ENCODE assay signal across 8 cellular contexts in the genomic region with DNA sequence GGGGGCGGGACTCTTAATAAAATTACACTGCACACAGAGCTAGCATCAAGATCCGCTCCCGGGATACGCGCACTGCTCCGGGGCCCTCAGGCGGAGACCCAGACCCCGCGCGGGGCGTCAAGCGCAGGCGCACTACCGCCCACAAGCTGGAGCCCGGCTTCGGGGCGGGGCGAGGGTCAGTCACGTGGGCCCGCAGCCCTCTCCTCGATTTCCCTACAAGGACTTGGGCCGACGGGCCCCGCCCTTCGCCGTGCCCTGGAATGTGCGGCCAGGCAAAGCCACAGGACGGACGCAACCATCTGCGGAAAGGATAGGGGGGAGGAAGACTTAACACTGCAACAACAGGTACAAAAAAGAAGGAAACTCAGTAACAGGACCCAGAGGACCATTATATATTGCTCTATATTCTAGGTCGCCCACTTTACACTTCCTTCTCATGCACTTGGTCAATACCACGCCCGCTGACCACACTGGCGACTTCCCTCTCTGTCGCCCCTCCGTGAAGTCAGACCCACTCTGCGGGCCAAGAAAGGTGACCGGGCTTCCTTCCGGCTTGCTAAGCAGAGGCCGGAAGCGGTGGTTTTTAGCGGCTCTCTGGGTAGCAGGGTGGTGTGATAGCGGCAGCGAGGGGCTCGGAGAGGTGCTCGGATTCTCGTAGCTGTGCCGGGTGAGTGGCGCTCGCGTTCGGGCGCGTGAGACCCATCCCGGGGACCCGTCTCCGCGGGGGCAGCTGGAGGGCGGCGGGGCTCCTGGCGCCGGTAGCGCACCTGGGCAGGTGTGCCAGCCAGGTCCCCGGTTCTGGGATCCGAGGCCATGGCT. TPM values are rescaled to one million over a fixed set of nuclear protein-coding genes. Genes with fewer than 3 reads are reported as not detected.
DNase-seq lines count a peak whose midpoint lies in the region; ATAC-seq and TF ChIP-seq lines count a peak whose summit lies in the region.

A gene (plus strand): TSS at position 559 of the 819 bp plus-strand sequence. CDS start 5,447 bp downstream, outside the sequence.

- H3K27me3 ChIP-seq in PC-3 (ENCODE audit: low read length), result no peaks in the 10 kb centered on the region

- peak within 1 kb of the TSS; percentile 88 for H2AFZ ChIP-seq in PC-3 (ENCODE audit: low read length)

- peaks cover 13% of the 10 kb centered on the region for H4K20me1 ChIP-seq in PC-3 (ENCODE audit: low read length)

- no peak for TF ChIP-seq RAD21 in Ishikawa (IDR thresholded peaks at IDR 0.05; ENCODE audit: low read depth)

- intact Hi-C loops in PC-3 (cut with micrococcal nuclease), result loop anchor here (1.0 to 2.0 kb wide), 2 partner anchors 14 to 591 kb away; no protein-coding TSS in a partner anchor
- intact Hi-C loops in mucosa of descending colon (cut with DNase I, micrococcal nuclease), result loop anchor here (5.0 to 10.0 kb wide), 3 partner anchors 93 to 315 kb away; no protein-coding TSS in a partner anchor

- POLR2A ChIA-PET in PC-3 (lab: Charles Lee; ENCODE audit: unreplicated experiment), result interaction anchor here (0.5 to 2.4 kb wide), 10 partner anchors 7 to 356 kb away, joined by 3 to 10 read pairs (median 4); no protein-coding TSS in a partner anchor

- ATAC-seq in GM21576 (IDR thresholded peaks at IDR 0.05; ENCODE audit: unreplicated experiment) (peak; percentile 74), PC-3 (peak; percentile 74), mucosa of descending colon (peak; percentile 90)

- BruUV-seq in PC-3 (replicated peaks; lab: Mats Ljungman, UMichigan), result no TSS peak

- H3K4me1 ChIP-seq in PC-3 (ENCODE audit: insufficient read depth, low read length), result peaks cover 36% of the 10 kb centered on the region
- peaks cover 22% of the 10 kb centered on the region for H3K4me1 ChIP-seq in mucosa of descending colon (ENCODE audit: low read depth)

- TF ChIP-seq CTCF in PC-3 (conservative IDR thresholded peaks at IDR 0.05; ENCODE audit: low read depth, low read length) (no peak), epithelial cell of esophagus (IDR thresholded peaks at IDR 0.05; ENCODE audit: insufficient read depth, low read depth, low read length, missing control alignments) (no peak), mucosa of descending colon (IDR thresholded peaks at IDR 0.05) (no peak)

- 0 out of 2 replicates have a peak, but pooled peaks cover 4% of the 10 kb centered on the region for H3K36me3 ChIP-seq in PC-3 (ENCODE audit: low read depth, low read length)
- no peaks in the 10 kb centered on the region for H3K36me3 ChIP-seq in mucosa of descending colon (ENCODE audit: low read depth)

- peak within 1 kb of the TSS; percentile 95 for H3K4me2 ChIP-seq in PC-3 (ENCODE audit: low read length)

- H3F3A ChIP-seq in PC-3 (ENCODE audit: low read length, unreplicated experiment), result no peaks in the 10 kb centered on the region

- peaks cover 59% of the 10 kb centered on the region for H3K79me2 ChIP-seq in PC-3 (ENCODE audit: low read length)

- H3K27ac ChIP-seq in PC-3 (ENCODE audit: low read length), result peak within 1 kb of the TSS; percentile 79

- no peaks in the 10 kb centered on the region for H3K9me2 ChIP-seq in PC-3 (replicated peaks; ENCODE audit: low read length)

- H3K9ac ChIP-seq in PC-3 (ENCODE audit: low read length), result peak within 1 kb of the TSS; percentile 92

- TF ChIP-seq EP300 in Ishikawa (IDR thresholded peaks at IDR 0.05; ENCODE audit: borderline replicate concordance), result peak; percentile 63; the same call in 1 of the 2 replicates

- DNase-seq in DMS114 treated with DMSO at 0.1 percent for 48 hours (lab: John Stamatoyannopoulos, UW; ENCODE audit: unreplicated experiment) (peak; percentile 95), PC-3 (peak; percentile 98), activated T-cell treated with anti-CD3 and anti-CD28 coated beads for 48 hours (ENCODE audit: low read depth) (peak; percentile 97), epithelial cell of esophagus (ENCODE audit: low read depth) (peak; percentile 99), mucosa of descending colon (peak; percentile 98 to 99 (median 99))
- DNase-seq in stimulated activated CD8-positive, alpha-beta memory T cell treated with anti-CD3 and anti-CD28 coated beads, Interleukin-4, amount 100 ng/mL, for 24 hours (ENCODE audit: low read depth), result peak; percentile 94

- CTCF ChIA-PET in PC-3 (lab: Charles Lee), result interaction anchor here (1.0 to 1.1 kb wide), 2 partner anchors 96 to 481 kb away, joined by 3 to 5 read pairs; no protein-coding TSS in a partner anchor

- H3K9me3 ChIP-seq in PC-3 (ENCODE audit: low read length) (no peaks in the 10 kb centered on the region), mucosa of descending colon (no peaks in the 10 kb centered on the region)

- H3K4me3 ChIP-seq in PC-3 (ENCODE audit: low read length) (peak within 1 kb of the TSS; percentile 92), epithelial cell of esophagus (ENCODE audit: low read length) (peak within 1 kb of the TSS; percentile 86), mucosa of descending colon (peak within 1 kb of the TSS; percentile 99)

TF ChIP-seq in Ishikawa, 13 proteins besides CTCF, POLR2A, EP300 and RAD21:
- TF ChIP-seq CEBPB (IDR thresholded peaks at IDR 0.05), result no peak
- TF ChIP-seq ZBTB7A (IDR thresholded peaks at IDR 0.05; ENCODE audit: low read depth), result 0 out of 2 replicates have a peak, but pooled peaks have one; percentile 58
- TF ChIP-seq TCF12 (IDR thresholded peaks at IDR 0.05; ENCODE audit: low read depth), result no peak; the same call in none of the 2 replicates
- TF ChIP-seq TAF1 (IDR thresholded peaks at IDR 0.05; ENCODE audit: low read depth), result peak; percentile 98
- peak; percentile 43; the same call in 1 of the 2 replicates for TF ChIP-seq CREB1 (IDR thresholded peaks at IDR 0.05; ENCODE audit: low read depth)
- peak; percentile 97 for TF ChIP-seq TEAD4 (IDR thresholded peaks at IDR 0.05)
- TF ChIP-seq NFIC (IDR thresholded peaks at IDR 0.05), result peak; percentile 73
- TF ChIP-seq, protein P1, sequence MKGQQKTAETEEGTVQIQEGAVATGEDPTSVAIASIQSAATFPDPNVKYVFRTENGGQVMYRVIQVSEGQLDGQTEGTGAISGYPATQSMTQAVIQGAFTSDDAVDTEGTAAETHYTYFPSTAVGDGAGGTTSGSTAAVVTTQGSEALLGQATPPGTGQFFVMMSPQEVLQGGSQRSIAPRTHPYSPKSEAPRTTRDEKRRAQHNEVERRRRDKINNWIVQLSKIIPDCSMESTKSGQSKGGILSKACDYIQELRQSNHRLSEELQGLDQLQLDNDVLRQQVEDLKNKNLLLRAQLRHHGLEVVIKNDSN (IDR thresholded peaks at IDR 0.05), result peak; percentile 98
- TF ChIP-seq, protein P2, sequence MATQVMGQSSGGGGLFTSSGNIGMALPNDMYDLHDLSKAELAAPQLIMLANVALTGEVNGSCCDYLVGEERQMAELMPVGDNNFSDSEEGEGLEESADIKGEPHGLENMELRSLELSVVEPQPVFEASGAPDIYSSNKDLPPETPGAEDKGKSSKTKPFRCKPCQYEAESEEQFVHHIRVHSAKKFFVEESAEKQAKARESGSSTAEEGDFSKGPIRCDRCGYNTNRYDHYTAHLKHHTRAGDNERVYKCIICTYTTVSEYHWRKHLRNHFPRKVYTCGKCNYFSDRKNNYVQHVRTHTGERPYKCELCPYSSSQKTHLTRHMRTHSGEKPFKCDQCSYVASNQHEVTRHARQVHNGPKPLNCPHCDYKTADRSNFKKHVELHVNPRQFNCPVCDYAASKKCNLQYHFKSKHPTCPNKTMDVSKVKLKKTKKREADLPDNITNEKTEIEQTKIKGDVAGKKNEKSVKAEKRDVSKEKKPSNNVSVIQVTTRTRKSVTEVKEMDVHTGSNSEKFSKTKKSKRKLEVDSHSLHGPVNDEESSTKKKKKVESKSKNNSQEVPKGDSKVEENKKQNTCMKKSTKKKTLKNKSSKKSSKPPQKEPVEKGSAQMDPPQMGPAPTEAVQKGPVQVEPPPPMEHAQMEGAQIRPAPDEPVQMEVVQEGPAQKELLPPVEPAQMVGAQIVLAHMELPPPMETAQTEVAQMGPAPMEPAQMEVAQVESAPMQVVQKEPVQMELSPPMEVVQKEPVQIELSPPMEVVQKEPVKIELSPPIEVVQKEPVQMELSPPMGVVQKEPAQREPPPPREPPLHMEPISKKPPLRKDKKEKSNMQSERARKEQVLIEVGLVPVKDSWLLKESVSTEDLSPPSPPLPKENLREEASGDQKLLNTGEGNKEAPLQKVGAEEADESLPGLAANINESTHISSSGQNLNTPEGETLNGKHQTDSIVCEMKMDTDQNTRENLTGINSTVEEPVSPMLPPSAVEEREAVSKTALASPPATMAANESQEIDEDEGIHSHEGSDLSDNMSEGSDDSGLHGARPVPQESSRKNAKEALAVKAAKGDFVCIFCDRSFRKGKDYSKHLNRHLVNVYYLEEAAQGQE (IDR thresholded peaks at IDR 0.05; ENCODE audit: low read depth), result no peak
- TF ChIP-seq, protein P3, sequence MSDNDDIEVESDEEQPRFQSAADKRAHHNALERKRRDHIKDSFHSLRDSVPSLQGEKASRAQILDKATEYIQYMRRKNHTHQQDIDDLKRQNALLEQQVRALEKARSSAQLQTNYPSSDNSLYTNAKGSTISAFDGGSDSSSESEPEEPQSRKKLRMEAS (IDR thresholded peaks at IDR 0.05), result peak; percentile 82

RNA-seq across cellular contexts. Expression of the gene that starts here (rescaled TPM):
- total RNA-seq in PC-3 (2014; rRNA removed) (254 and 329 TPM in 2 replicates), mucosa of descending colon (100 to 1,000 TPM; 345 to 588 (median 550) TPM)

Comparison
In these comparisons a context has a peak if more than half of its experiments do, and no peak if none do; other contexts are left out.
1. Peak in every context shown above with its lines: DNase-seq, ATAC-seq, H3K4me3 ChIP-seq and H3K27ac ChIP-seq.